4 cellular contexts compared by ENCODE assay signal in genomic region chr10:118311505-118311904, GRCh38.
TF ChIP-seq lines count a peak whose summit lies in the region.

No MANE protein-coding gene starts in this region.

TF ChIP-seq in SK-N-SH, 30 proteins besides CTCF, POLR2A, EP300 and RAD21:
- TF ChIP-seq RCOR1 (IDR thresholded peaks at IDR 0.05; ENCODE audit: low read length) (peak; percentile 95), GATA2 (CRISPR knock-in tag; IDR thresholded peaks at IDR 0.05) (peak; percentile 85), CHD2 (IDR thresholded peaks at IDR 0.05; ENCODE audit: low read length, partially characterized antibody) (peak; percentile 50), FOSL2 (IDR thresholded peaks at IDR 0.05; ENCODE audit: borderline replicate concordance, low read depth) (no peak), GABPA (IDR thresholded peaks at IDR 0.05; ENCODE audit: low read depth) (no peak), MXI1 (IDR thresholded peaks at IDR 0.05; ENCODE audit: low read depth, low read length) (peak; percentile 45; the same call in 1 of the 2 replicates)
TF ChIP-seq in SK-N-SH: peak in this region for 4.

TF ChIP-seq in SK-N-SH treated with all-trans-retinoic acid at 6 μM for 48 hours, 23 proteins besides CTCF, POLR2A, EP300 and RAD21 (continues in another document):
- TF ChIP-seq TCF4 (CRISPR knock-in tag; IDR thresholded peaks at IDR 0.05; ENCODE audit: borderline replicate concordance) (no peak), OSR1 (CRISPR knock-in tag; IDR thresholded peaks at IDR 0.05) (no peak), PPARA (CRISPR knock-in tag; IDR thresholded peaks at IDR 0.05; ENCODE audit: borderline replicate concordance) (no peak), BACH2 (CRISPR knock-in tag; IDR thresholded peaks at IDR 0.05; ENCODE audit: borderline replicate concordance) (no peak), ZNF70 (CRISPR knock-in tag; IDR thresholded peaks at IDR 0.05) (no peak), ESRRG (CRISPR knock-in tag; IDR thresholded peaks at IDR 0.05) (no peak), POU6F1 (CRISPR knock-in tag; IDR thresholded peaks at IDR 0.05; ENCODE audit: borderline replicate concordance, low read depth) (no peak), ZFP3 (CRISPR knock-in tag; IDR thresholded peaks at IDR 0.05) (no peak), RARB (CRISPR knock-in tag; IDR thresholded peaks at IDR 0.05) (no peak), ARNTL (CRISPR knock-in tag; IDR thresholded peaks at IDR 0.05; ENCODE audit: borderline replicate concordance, low read depth) (no peak), ZNF8 (CRISPR knock-in tag; IDR thresholded peaks at IDR 0.05) (no peak)
- TF ChIP-seq, protein P1, sequence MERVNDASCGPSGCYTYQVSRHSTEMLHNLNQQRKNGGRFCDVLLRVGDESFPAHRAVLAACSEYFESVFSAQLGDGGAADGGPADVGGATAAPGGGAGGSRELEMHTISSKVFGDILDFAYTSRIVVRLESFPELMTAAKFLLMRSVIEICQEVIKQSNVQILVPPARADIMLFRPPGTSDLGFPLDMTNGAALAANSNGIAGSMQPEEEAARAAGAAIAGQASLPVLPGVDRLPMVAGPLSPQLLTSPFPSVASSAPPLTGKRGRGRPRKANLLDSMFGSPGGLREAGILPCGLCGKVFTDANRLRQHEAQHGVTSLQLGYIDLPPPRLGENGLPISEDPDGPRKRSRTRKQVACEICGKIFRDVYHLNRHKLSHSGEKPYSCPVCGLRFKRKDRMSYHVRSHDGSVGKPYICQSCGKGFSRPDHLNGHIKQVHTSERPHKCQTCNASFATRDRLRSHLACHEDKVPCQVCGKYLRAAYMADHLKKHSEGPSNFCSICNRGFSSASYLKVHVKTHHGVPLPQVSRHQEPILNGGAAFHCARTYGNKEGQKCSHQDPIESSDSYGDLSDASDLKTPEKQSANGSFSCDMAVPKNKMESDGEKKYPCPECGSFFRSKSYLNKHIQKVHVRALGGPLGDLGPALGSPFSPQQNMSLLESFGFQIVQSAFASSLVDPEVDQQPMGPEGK (CRISPR knock-in tag; IDR thresholded peaks at IDR 0.05; ENCODE audit: borderline replicate concordance) = no peak
- TF ChIP-seq, protein P2, sequence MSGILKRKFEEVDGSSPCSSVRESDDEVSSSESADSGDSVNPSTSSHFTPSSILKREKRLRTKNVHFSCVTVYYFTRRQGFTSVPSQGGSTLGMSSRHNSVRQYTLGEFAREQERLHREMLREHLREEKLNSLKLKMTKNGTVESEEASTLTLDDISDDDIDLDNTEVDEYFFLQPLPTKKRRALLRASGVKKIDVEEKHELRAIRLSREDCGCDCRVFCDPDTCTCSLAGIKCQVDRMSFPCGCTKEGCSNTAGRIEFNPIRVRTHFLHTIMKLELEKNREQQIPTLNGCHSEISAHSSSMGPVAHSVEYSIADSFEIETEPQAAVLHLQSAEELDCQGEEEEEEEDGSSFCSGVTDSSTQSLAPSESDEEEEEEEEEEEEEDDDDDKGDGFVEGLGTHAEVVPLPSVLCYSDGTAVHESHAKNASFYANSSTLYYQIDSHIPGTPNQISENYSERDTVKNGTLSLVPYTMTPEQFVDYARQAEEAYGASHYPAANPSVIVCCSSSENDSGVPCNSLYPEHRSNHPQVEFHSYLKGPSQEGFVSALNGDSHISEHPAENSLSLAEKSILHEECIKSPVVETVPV (CRISPR knock-in tag; IDR thresholded peaks at IDR 0.05) = no peak

TF ChIP-seq in endothelial cell of umbilical vein, 7 proteins besides CTCF, POLR2A, EP300 and RAD21:
- TF ChIP-seq GATA2 (IDR thresholded peaks at IDR 0.05; ENCODE audit: insufficient read depth, insufficient read length, low read depth, low read length) (no peak), POLR2AphosphoS5 (IDR thresholded peaks at IDR 0.05; ENCODE audit: insufficient read depth, low read depth, low read length) (no peak), FOS (IDR thresholded peaks at IDR 0.05; ENCODE audit: borderline replicate concordance, insufficient read depth, low read length) (no peak), MYC (IDR thresholded peaks at IDR 0.05; ENCODE audit: low read depth, low read length) (no peak), JUN (IDR thresholded peaks at IDR 0.05; ENCODE audit: borderline replicate concordance, insufficient read depth, insufficient read length, low read depth) (no peak), EZH2 (IDR thresholded peaks at IDR 0.05; ENCODE audit: borderline replicate concordance, low read depth, low read length, severe bottlenecking) (no peak)
- TF ChIP-seq, protein P3, sequence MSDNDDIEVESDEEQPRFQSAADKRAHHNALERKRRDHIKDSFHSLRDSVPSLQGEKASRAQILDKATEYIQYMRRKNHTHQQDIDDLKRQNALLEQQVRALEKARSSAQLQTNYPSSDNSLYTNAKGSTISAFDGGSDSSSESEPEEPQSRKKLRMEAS (IDR thresholded peaks at IDR 0.05; ENCODE audit: insufficient read depth, insufficient read length) = no peak

TF ChIP-seq in HEK293T, 16 proteins besides CTCF, POLR2A, EP300 and RAD21:
- TF ChIP-seq FOXM1 (IDR thresholded peaks at IDR 0.05; ENCODE audit: borderline replicate concordance) (no peak), SUZ12 (IDR thresholded peaks at IDR 0.05) (no peak), NFRKB (IDR thresholded peaks at IDR 0.05) (no peak), CTBP1 (IDR thresholded peaks at IDR 0.05; ENCODE audit: borderline replicate concordance) (no peak), ELF4 (IDR thresholded peaks at IDR 0.05) (no peak), FOXK2 (IDR thresholded peaks at IDR 0.05) (no peak), L3MBTL2 (conservative IDR thresholded peaks at IDR 0.05) (no peak), TARDBP (IDR thresholded peaks at IDR 0.05) (no peak), HDGF (IDR thresholded peaks at IDR 0.05; ENCODE audit: borderline replicate concordance) (no peak), BHLHE40 (IDR thresholded peaks at IDR 0.05; ENCODE audit: borderline replicate concordance) (no peak), ZNF384 (IDR thresholded peaks at IDR 0.05) (no peak), FOXA1 (IDR thresholded peaks at IDR 0.05) (no peak), PKNOX1 (IDR thresholded peaks at IDR 0.05) (no peak), LEF1 (IDR thresholded peaks at IDR 0.05; ENCODE audit: borderline replicate concordance) (no peak)
